ENCODE assay signal across 9 cellular contexts in genomic region chr2:100197643-100198153, GRCh38.
DNase-seq lines count a peak whose midpoint lies in the region; ATAC-seq and TF ChIP-seq lines count a peak whose summit lies in the region.
"Had no signal": no experiment of that assay in that cellular context is flagged by ENCODE, and none has a peak within 500 bp of the region (broad histone marks: within the 10 kb centered on the region; RNA-seq: fewer than 3 reads in every experiment).

No MANE protein-coding gene starts in this region.

- DNase-seq in EL (peak; percentile 82), astrocyte of the cerebellum (ENCODE audit: low read depth) (peak; percentile 44), hepatic stellate cell (ENCODE audit: low spot score) (peak; percentile 74), HuH-7.5 (ENCODE audit: low spot score) (no peak), MM.1S (no peak)

- no peak for ATAC-seq in HG02852 (IDR thresholded peaks at IDR 0.05; ENCODE audit: unreplicated experiment)
- ATAC-seq in GM21526 (IDR thresholded peaks at IDR 0.05; ENCODE audit: low FRiP score, unreplicated experiment): no peak

- H3K27ac ChIP-seq in rectal smooth muscle tissue (ENCODE audit: low read depth, low read length) (peak overlapping the region; percentile 95), MM.1S (ENCODE audit: low read length) (no peak overlapping the region)
- H3K27ac ChIP-seq: SK-N-MC had no signal

- TF ChIP-seq CTCF in astrocyte of the cerebellum (IDR thresholded peaks at IDR 0.05; ENCODE audit: low read depth, low read length, missing control alignments) (no peak), MM.1S (IDR thresholded peaks at IDR 0.05; ENCODE audit: low read length) (no peak)

- H3K4me2 ChIP-seq in MM.1S (ENCODE audit: low read depth, low read length): no peak overlapping the region

- no peaks in the 10 kb centered on the region for H3K36me3 ChIP-seq in rectal smooth muscle tissue (ENCODE audit: control insufficient read depth, insufficient read depth, low read length)
- H3K36me3 ChIP-seq in MM.1S (replicated peaks; ENCODE audit: insufficient read depth, low read length): no peaks in the 10 kb centered on the region

- no peaks in the 10 kb centered on the region for H3K9me3 ChIP-seq in MM.1S (replicated peaks; ENCODE audit: insufficient read depth, low read length)

- H4K20me1 ChIP-seq in MM.1S (ENCODE audit: insufficient read depth, low read length): no peaks in the 10 kb centered on the region

- H3F3A ChIP-seq in MM.1S (ENCODE audit: insufficient read depth, low read length): no peaks in the 10 kb centered on the region

- in situ Hi-C loops in astrocyte of the cerebellum (cut with HindIII; ENCODE audit: low sequenced_read_pairs): no loop called here

- peaks cover 23% of the 10 kb centered on the region for H3K4me1 ChIP-seq in rectal smooth muscle tissue (ENCODE audit: control insufficient read depth, insufficient read depth, low read length)
- no peaks in the 10 kb centered on the region for H3K4me1 ChIP-seq in MM.1S (ENCODE audit: low read length)

- no peaks in the 10 kb centered on the region for H3K79me2 ChIP-seq in MM.1S (ENCODE audit: low read length)

- H3K9me2 ChIP-seq in MM.1S (replicated peaks; ENCODE audit: insufficient read depth, low read length): no peaks in the 10 kb centered on the region

- no peaks in the 10 kb centered on the region for H3K27me3 ChIP-seq in rectal smooth muscle tissue (ENCODE audit: control insufficient read depth, insufficient read depth, low read length)
- H3K27me3 ChIP-seq in MM.1S (replicated peaks; ENCODE audit: insufficient read depth, low read length): no peaks in the 10 kb centered on the region

- H3K4me3 ChIP-seq in astrocyte of the cerebellum (ENCODE audit: low read depth, low read length): no peak overlapping the region
- H3K4me3 ChIP-seq in rectal smooth muscle tissue (ENCODE audit: low read length): no peak overlapping the region
- H3K4me3 ChIP-seq in MM.1S (ENCODE audit: low read length): no peak overlapping the region
- H3K4me3 ChIP-seq: SK-N-MC had no signal

- H3K9ac ChIP-seq in rectal smooth muscle tissue (ENCODE audit: low read length) (no peak overlapping the region), MM.1S (ENCODE audit: low read length) (no peak overlapping the region)

- H2AFZ ChIP-seq in MM.1S (ENCODE audit: low read length): no peak overlapping the region

Comparison
In these comparisons a context has a peak if more than half of its experiments do, and no peak if none do; other contexts are left out.
1. DNase-seq: peak in EL (single experiment), astrocyte of the cerebellum (single experiment) and hepatic stellate cell (single experiment); none in HuH-7.5 (single experiment) and MM.1S (single experiment).